In the genomic region with DNA sequence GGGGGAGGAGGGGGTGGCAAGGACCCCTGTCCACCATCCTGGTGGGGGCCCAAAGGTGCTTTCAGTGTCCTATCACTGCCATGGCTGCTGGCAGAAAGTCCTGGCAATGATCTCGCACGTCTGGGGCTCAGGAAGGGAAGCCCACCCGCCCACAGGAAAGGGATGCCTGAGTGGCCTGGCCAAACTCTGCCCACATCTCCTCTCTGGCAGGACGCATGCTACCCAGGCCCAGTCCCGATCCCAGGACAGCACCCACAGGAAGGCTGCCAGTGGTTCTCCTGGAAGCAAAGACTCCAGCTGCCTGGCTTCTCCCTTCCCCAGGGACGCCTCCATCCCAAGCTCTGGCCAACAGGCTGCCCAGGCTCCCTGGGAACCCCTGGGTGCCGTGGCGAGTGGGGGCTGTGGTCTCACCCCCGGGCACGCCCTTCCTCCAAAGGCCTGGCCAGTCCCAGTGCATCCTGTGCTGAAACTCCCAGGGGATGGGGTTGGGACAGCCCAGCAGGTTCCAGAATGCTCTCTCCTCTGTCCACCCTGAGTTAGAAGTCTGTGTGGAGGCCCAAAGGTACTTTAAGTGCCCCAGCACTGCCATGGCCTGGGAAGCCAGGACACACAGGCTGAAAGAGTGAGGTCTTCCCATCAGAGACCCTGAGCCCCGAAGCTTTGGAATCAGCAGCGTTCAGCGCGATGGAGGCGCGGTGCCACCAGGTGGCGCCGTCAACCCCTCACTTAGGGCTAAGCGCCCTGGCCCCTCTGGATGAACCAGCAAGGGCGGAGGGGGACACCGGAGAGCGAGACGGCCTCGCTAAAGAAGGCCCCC, we compare ENCODE assay signal across 8 cellular contexts. TPM values are rescaled to one million over a fixed set of nuclear protein-coding genes. Genes with fewer than 3 reads are reported as not detected.
A peak's percentile ranks its signal among the peaks of the same experiment; 100 is the strongest.
DNase-seq lines count a peak whose midpoint lies in the region; ATAC-seq and TF ChIP-seq lines count a peak whose summit lies in the region.

No MANE protein-coding gene starts in this region.

- H3K27me3 Mint-ChIP-seq in naive B cell = peaks cover 8 to 30% (median 16%) of the 10 kb centered on the region in 3 donors

- H3K36me3 Mint-ChIP-seq in naive B cell = no peaks in the 10 kb centered on the region
- H3K36me3 Mint-ChIP-seq in stimulated activated effector memory CD8-positive, alpha-beta T cell treated with anti-CD3 and anti-CD28 coated beads, Interleukin-12 subunit alpha, Interleukin-12 subunit beta, amount 100 ng/mL, for 72 hours = peaks cover 4% of the 10 kb centered on the region

- H2AFZ ChIP-seq in DND-41 (ENCODE audit: low read depth, low read length) = peak overlapping the region; percentile 41; the same call in 1 of the 2 replicates

- H4K20me1 ChIP-seq in DND-41 (ENCODE audit: insufficient read depth, low read length) = no peaks in the 10 kb centered on the region

- peak; percentile 96 for ATAC-seq in DND-41 (ENCODE audit: insufficient read depth, low read depth)
- peak; percentile 75 for ATAC-seq in HG03095 (IDR thresholded peaks at IDR 0.05; ENCODE audit: unreplicated experiment)
- peak; percentile 77 to 86 for ATAC-seq in naive B cell (ENCODE audit: low read depth in 2 of 2)
- ATAC-seq in stimulated activated effector memory CD8-positive, alpha-beta T cell treated with anti-CD3 and anti-CD28 coated beads, Interleukin-12 subunit alpha, Interleukin-12 subunit beta, amount 100 ng/mL, for 72 hours = peak; percentile 88
- no peak for ATAC-seq in GM18907 (IDR thresholded peaks at IDR 0.05; ENCODE audit: unreplicated experiment)

- peak overlapping the region in 2 of 8 donors; percentile 1 to 15 for H3K4me3 Mint-ChIP-seq in naive B cell
- H3K4me3 Mint-ChIP-seq in stimulated activated effector memory CD8-positive, alpha-beta T cell treated with anti-CD3 and anti-CD28 coated beads, Interleukin-12 subunit alpha, Interleukin-12 subunit beta, amount 100 ng/mL, for 72 hours = peak overlapping the region; percentile 48

- no peak overlapping the region for H3K27ac ChIP-seq in DND-41 (ENCODE audit: low read length)

- H3K4me2 ChIP-seq in DND-41 (ENCODE audit: insufficient read depth, low read length) = peak overlapping the region; percentile 40

- H3K79me2 ChIP-seq in DND-41 (ENCODE audit: insufficient read depth, low read length) = no peaks in the 10 kb centered on the region

- H3K27ac Mint-ChIP-seq in naive B cell = no peak overlapping the region
- peak overlapping the region; percentile 84 for H3K27ac Mint-ChIP-seq in stimulated activated effector memory CD8-positive, alpha-beta T cell treated with anti-CD3 and anti-CD28 coated beads, Interleukin-12 subunit alpha, Interleukin-12 subunit beta, amount 100 ng/mL, for 72 hours

- H3K9me3 ChIP-seq in DND-41 (ENCODE audit: insufficient read depth, low read length, severe bottlenecking) (no peaks in the 10 kb centered on the region), NT2/D1 (ENCODE audit: insufficient read depth, low read length) (no peaks in the 10 kb centered on the region)

- H3K27me3 ChIP-seq in DND-41 (ENCODE audit: insufficient read depth, low read length, poor library complexity) (no peaks in the 10 kb centered on the region), NT2/D1 (ENCODE audit: insufficient read depth, insufficient read length) (peaks cover 6% of the 10 kb centered on the region)

- H3K4me3 ChIP-seq in DND-41 (ENCODE audit: low read depth in 1 of 2, low read length in 2 of 2) (no peak overlapping the region), NT2/D1 (ENCODE audit: insufficient read length, low read depth) (no peak overlapping the region)

- no peaks in the 10 kb centered on the region for H3K36me3 ChIP-seq in DND-41 (ENCODE audit: insufficient read depth, low read length)
- H3K36me3 ChIP-seq in NT2/D1 (ENCODE audit: insufficient read depth, insufficient read length, low read length) = no peaks in the 10 kb centered on the region

- peaks cover 2 to 14% (median 10%) of the 10 kb centered on the region in 3 donors for H3K4me1 Mint-ChIP-seq in naive B cell
- peaks cover 20% of the 10 kb centered on the region for H3K4me1 Mint-ChIP-seq in stimulated activated effector memory CD8-positive, alpha-beta T cell treated with anti-CD3 and anti-CD28 coated beads, Interleukin-12 subunit alpha, Interleukin-12 subunit beta, amount 100 ng/mL, for 72 hours

- DNase-seq in DND-41 (peak; percentile 73), NT2/D1 (ENCODE audit: low read depth, low spot score) (peak; percentile 72), epidermal melanocyte (ENCODE audit: insufficient read length, low spot score) (peak; percentile 74), naive B cell (peak; percentile 57)
- DNase-seq in activated CD8-positive, alpha-beta memory T cell treated with anti-CD3 and anti-CD28 coated beads, Interleukin-2, amount 50 U/mL, for 4 hours = peak; percentile 73
- DNase-seq in stimulated activated effector memory CD8-positive, alpha-beta T cell treated with anti-CD3 and anti-CD28 coated beads, Interleukin-12 subunit alpha, Interleukin-12 subunit beta, amount 100 ng/mL, for 72 hours (ENCODE audit: low spot score in 2 of 2) = peak; percentile 84 to 88

- TF ChIP-seq CTCF in DND-41 (IDR thresholded peaks at IDR 0.05; ENCODE audit: borderline replicate concordance, extremely low read depth, low read length, poor library complexity, severe bottlenecking) = peak; percentile 96

- H3K4me1 ChIP-seq in DND-41 (ENCODE audit: insufficient read depth, low read length) (peaks cover 5% of the 10 kb centered on the region), NT2/D1 (ENCODE audit: insufficient read depth, insufficient read length) (peaks cover 13% of the 10 kb centered on the region)

- no peaks in the 10 kb centered on the region for H3K9me3 Mint-ChIP-seq in naive B cell
- no peaks in the 10 kb centered on the region for H3K9me3 Mint-ChIP-seq in stimulated activated effector memory CD8-positive, alpha-beta T cell treated with anti-CD3 and anti-CD28 coated beads, Interleukin-12 subunit alpha, Interleukin-12 subunit beta, amount 100 ng/mL, for 72 hours

- H3K9ac ChIP-seq in DND-41 (ENCODE audit: low read depth, low read length) = no peak overlapping the region
- no peak overlapping the region for H3K9ac ChIP-seq in NT2/D1 (ENCODE audit: insufficient read length, low read depth)

RNA-seq across cellular contexts. Expression of gene TAF1B, which starts 29.8 kb away (rescaled TPM):
- 10 to 100 TPM in 1 of 6 donors, 1 to 10 TPM in 5; 3.4 to 16.5 (median 7.7) TPM for polyA plus RNA-seq in naive B cell (ENCODE audit: low read depth in 6 of 6)
